In genomic region chr3:30286007-30286669, GRCh38 we compare ENCODE assay signal across 8 cellular contexts.
DNase-seq lines count a peak whose midpoint lies in the region; ATAC-seq and TF ChIP-seq lines count a peak whose summit lies in the region.

No MANE protein-coding gene starts in this region.

- H3K36me3 ChIP-seq in RWPE2 (ENCODE audit: low read depth), result no peaks in the 10 kb centered on the region

- H3K9me3 ChIP-seq in RWPE2 (ENCODE audit: severe bottlenecking), result no peaks in the 10 kb centered on the region

- H3K27ac ChIP-seq in RWPE2 (ENCODE audit: poor library complexity, severe bottlenecking) (peak overlapping the region; percentile 96), foreskin keratinocyte (no peak overlapping the region)

- H3K4me3 Mint-ChIP-seq in activated CD8-positive, alpha-beta T cell treated with anti-CD3 and anti-CD28 coated beads for 36 hours, result no peak overlapping the region
- H3K4me3 Mint-ChIP-seq in activated CD8-positive, alpha-beta T cell treated with anti-CD3 and anti-CD28 coated beads, Interleukin-2, amount 10 ng/mL, durations not matched to agents 7 days and 5 days, result no peak overlapping the region

- H3K4me1 ChIP-seq in RWPE2 (ENCODE audit: insufficient read depth, poor library complexity, severe bottlenecking), result peaks cover 64% of the 10 kb centered on the region
- peaks cover 49% of the 10 kb centered on the region for H3K4me1 ChIP-seq in foreskin keratinocyte

- H3K4me1 Mint-ChIP-seq in activated CD8-positive, alpha-beta T cell treated with anti-CD3 and anti-CD28 coated beads for 36 hours (ENCODE audit: low read depth), result peaks cover 21% of the 10 kb centered on the region
- H3K4me1 Mint-ChIP-seq in activated CD8-positive, alpha-beta T cell treated with anti-CD3 and anti-CD28 coated beads, Interleukin-2, amount 10 ng/mL, durations not matched to agents 7 days and 5 days (ENCODE audit: low read depth), result peaks cover 17% of the 10 kb centered on the region

- no peaks in the 10 kb centered on the region for H3K27me3 Mint-ChIP-seq in activated CD8-positive, alpha-beta T cell treated with anti-CD3 and anti-CD28 coated beads for 36 hours
- no peaks in the 10 kb centered on the region for H3K27me3 Mint-ChIP-seq in activated CD8-positive, alpha-beta T cell treated with anti-CD3 and anti-CD28 coated beads, Interleukin-2, amount 10 ng/mL, durations not matched to agents 7 days and 5 days (ENCODE audit: low read depth)

- ATAC-seq in activated CD8-positive, alpha-beta T cell treated with anti-CD3 and anti-CD28 coated beads for 36 hours, result peak; percentile 61
- ATAC-seq in activated CD8-positive, alpha-beta T cell treated with anti-CD3 and anti-CD28 coated beads, Interleukin-2, amount 10 ng/mL, durations not matched to agents 7 days and 5 days, result no peak
- ATAC-seq in RWPE2 (ENCODE audit: low read depth), result peak; percentile 76
- ATAC-seq in foreskin keratinocyte, result peak; percentile 63
- no peak for ATAC-seq in HG03571 (IDR thresholded peaks at IDR 0.05; ENCODE audit: unreplicated experiment)

- no peaks in the 10 kb centered on the region for H3K27me3 ChIP-seq in RWPE2 (ENCODE audit: insufficient read depth, poor library complexity, severe bottlenecking)
- no peaks in the 10 kb centered on the region for H3K27me3 ChIP-seq in foreskin keratinocyte

- intact Hi-C loops in activated CD8-positive, alpha-beta T cell treated with anti-CD3 and anti-CD28 coated beads for 36 hours (cut with micrococcal nuclease), result no loop called here

- POLR2A ChIA-PET in activated CD8-positive, alpha-beta T cell treated with anti-CD3 and anti-CD28 coated beads for 36 hours (lab: Charles Lee), result no interaction called here
- POLR2A ChIA-PET in activated CD8-positive, alpha-beta T cell treated with anti-CD3 and anti-CD28 coated beads, Interleukin-2, amount 10 ng/mL, durations not matched to agents 7 days and 5 days (lab: Charles Lee), result no interaction called here

- CTCF ChIA-PET in activated CD8-positive, alpha-beta T cell treated with anti-CD3 and anti-CD28 coated beads for 36 hours (lab: Charles Lee), result interaction anchor here (1.0 to 1.4 kb wide), 2 partner anchors 37 to 88 kb away, joined by 3 to 5 read pairs; no protein-coding TSS in a partner anchor
- CTCF ChIA-PET in activated CD8-positive, alpha-beta T cell treated with anti-CD3 and anti-CD28 coated beads, Interleukin-2, amount 10 ng/mL, durations not matched to agents 7 days and 5 days (lab: Charles Lee), result interaction anchor here (0.8 kb wide), 1 partner anchor 297 kb away, joined by 3 read pairs; no protein-coding TSS in a partner anchor

- H3K36me3 Mint-ChIP-seq in activated CD8-positive, alpha-beta T cell treated with anti-CD3 and anti-CD28 coated beads for 36 hours (ENCODE audit: low read depth), result no peaks in the 10 kb centered on the region
- H3K36me3 Mint-ChIP-seq in activated CD8-positive, alpha-beta T cell treated with anti-CD3 and anti-CD28 coated beads, Interleukin-2, amount 10 ng/mL, durations not matched to agents 7 days and 5 days (ENCODE audit: low read depth), result no peaks in the 10 kb centered on the region

- H3K9me3 Mint-ChIP-seq in activated CD8-positive, alpha-beta T cell treated with anti-CD3 and anti-CD28 coated beads for 36 hours, result no peaks in the 10 kb centered on the region
- no peaks in the 10 kb centered on the region for H3K9me3 Mint-ChIP-seq in activated CD8-positive, alpha-beta T cell treated with anti-CD3 and anti-CD28 coated beads, Interleukin-2, amount 10 ng/mL, durations not matched to agents 7 days and 5 days (ENCODE audit: insufficient read depth)

- peak; percentile 34 for DNase-seq in activated CD8-positive, alpha-beta T cell treated with anti-CD3 and anti-CD28 coated beads for 36 hours
- DNase-seq in activated CD8-positive, alpha-beta T cell treated with anti-CD3 and anti-CD28 coated beads, Interleukin-2, amount 10 ng/mL, durations not matched to agents 7 days and 5 days, result no peak
- DNase-seq in RWPE2 (ENCODE audit: low spot score), result peak; percentile 78
- DNase-seq in foreskin keratinocyte, result peak; percentile 76 to 92
- DNase-seq in pulmonary artery endothelial cell (ENCODE audit: low read depth, low spot score), result peak; percentile 98
- DNase-seq in NOMO-1 treated with dmso at 0.1 percent for 144 hours (lab: John Stamatoyannopoulos, UW; ENCODE audit: unreplicated experiment), result no peak
- DNase-seq in mesenteric fat pad (ENCODE audit: low spot score), result no peak

- no peak overlapping the region for H3K27ac Mint-ChIP-seq in activated CD8-positive, alpha-beta T cell treated with anti-CD3 and anti-CD28 coated beads for 36 hours
- no peak overlapping the region for H3K27ac Mint-ChIP-seq in activated CD8-positive, alpha-beta T cell treated with anti-CD3 and anti-CD28 coated beads, Interleukin-2, amount 10 ng/mL, durations not matched to agents 7 days and 5 days

- H3K4me3 ChIP-seq in RWPE2 (ENCODE audit: severe bottlenecking), result no peak overlapping the region

- no peak for TF ChIP-seq CTCF in activated CD8-positive, alpha-beta T cell treated with anti-CD3 and anti-CD28 coated beads for 36 hours (IDR thresholded peaks at IDR 0.05)
- TF ChIP-seq CTCF in RWPE2 (IDR thresholded peaks at IDR 0.05; ENCODE audit: poor library complexity, severe bottlenecking), result no peak
- no peak for TF ChIP-seq CTCF in foreskin keratinocyte (conservative IDR thresholded peaks at IDR 0.05)

Comparison
In these comparisons a context has a peak if more than half of its experiments do, and no peak if none do; other contexts are left out.
1. ATAC-seq: peak in activated CD8-positive, alpha-beta T cell treated with anti-CD3 and anti-CD28 coated beads for 36 hours (single experiment), RWPE2 (single experiment) and foreskin keratinocyte (single experiment); none in activated CD8-positive, alpha-beta T cell treated with anti-CD3 and anti-CD28 coated beads, Interleukin-2, amount 10 ng/mL, durations not matched to agents 7 days and 5 days (single experiment) and HG03571 (single experiment).
2. DNase-seq: peak in activated CD8-positive, alpha-beta T cell treated with anti-CD3 and anti-CD28 coated beads for 36 hours (single experiment), RWPE2 (single experiment), foreskin keratinocyte (2 of 2) and pulmonary artery endothelial cell (single experiment); none in activated CD8-positive, alpha-beta T cell treated with anti-CD3 and anti-CD28 coated beads, Interleukin-2, amount 10 ng/mL, durations not matched to agents 7 days and 5 days (single experiment), NOMO-1 treated with dmso at 0.1 percent for 144 hours (single experiment) and mesenteric fat pad (single experiment).